Comparison of ENCODE assay signal across 13 cellular contexts in genomic region chr4:1058198-1058996, GRCh38. TPM values are rescaled to one million over a fixed set of nuclear protein-coding genes. Genes with fewer than 3 reads are reported as not detected.
DNase-seq lines count a peak whose midpoint lies in the region; ATAC-seq, FAIRE-seq and TF ChIP-seq lines count a peak whose summit lies in the region.
"Had no signal": no experiment of that assay in that cellular context is flagged by ENCODE, and none has a peak within 500 bp of the region (broad histone marks: within the 10 kb centered on the region; RNA-seq: fewer than 3 reads in every experiment).

No MANE protein-coding gene starts in this region.

- no peaks in the 10 kb centered on the region for H3K9me3 ChIP-seq in right atrium auricular region
- peaks cover 3% of the 10 kb centered on the region; the same call in 1 of the 2 replicates for H3K9me3 ChIP-seq in K562 (replicated peaks; ENCODE audit: control insufficient read depth, insufficient read depth, low read depth, low read length)
- no peaks in the 10 kb centered on the region for H3K9me3 ChIP-seq in left lung
- H3K9me3 ChIP-seq in thymus (ENCODE audit: control insufficient read depth): no peaks in the 10 kb centered on the region
- H3K9me3 ChIP-seq: MG63 had no signal

- intact Hi-C loops in Right ventricle myocardium inferior (cut with DNase I): no loop called here
- intact Hi-C loops in K562 (cut with micrococcal nuclease): no loop called here
- intact Hi-C loops in left lung (cut with DNase I): no loop called here
- intact Hi-C loops in activated CD4-positive, alpha-beta memory T cell treated with anti-CD3 and anti-CD28 coated beads for 36 hours (cut with micrococcal nuclease): no loop called here

- TF ChIP-seq CTCF in right atrium auricular region (IDR thresholded peaks at IDR 0.05) (no peak), K562 (IDR thresholded peaks at IDR 0.05 in 2 of 3, conservative IDR thresholded peaks at IDR 0.05 in 1 of 3; ENCODE audit: insufficient read depth in 2 of 3, low read depth in 1 of 3, low read length in 3 of 3) (no peak), left lung (IDR thresholded peaks at IDR 0.05) (no peak)

- peaks cover 20% of the 10 kb centered on the region for H3K4me1 Mint-ChIP-seq in activated CD4-positive, alpha-beta memory T cell treated with anti-CD3 and anti-CD28 coated beads for 36 hours (ENCODE audit: low read depth)

- H3K4me3 ChIP-seq in right atrium auricular region: no peak overlapping the region
- no peak overlapping the region for H3K4me3 ChIP-seq in K562
- no peak overlapping the region for H3K4me3 ChIP-seq in left lung
- no peak overlapping the region for H3K4me3 ChIP-seq in thymus (ENCODE audit: low read length)
- H3K4me3 ChIP-seq: MG63 had no signal

- H3K79me2 ChIP-seq in K562 (ENCODE audit: control insufficient read depth, insufficient read depth, low read length): no peaks in the 10 kb centered on the region

- no peak for FAIRE-seq in K562 (lab: Jason Lieb, UNC)
- FAIRE-seq: RCC 7860 had no signal

- peak; percentile 56 for DNase-seq in Right ventricle myocardium inferior (ENCODE audit: missing footprints)
- DNase-seq in right atrium auricular region (ENCODE audit: low spot score): no peak
- DNase-seq in K562 (ENCODE audit: extremely low read depth in 1 of 4, low spot score in 3 of 4): no peak
- DNase-seq in left lung: peak in 1 of 2 donors; percentile 65
- no peak for DNase-seq in activated CD4-positive, alpha-beta memory T cell treated with anti-CD3 and anti-CD28 coated beads for 36 hours
- DNase-seq: activated CD4-positive, alpha-beta T cell treated with anti-CD3 and anti-CD28 coated beads for 1 hour; MG63; NCI-H2029; NCI-H526 treated with DMSO at 0.1 percent for 48 hours had no signal

- H3K4me2 ChIP-seq in K562 (ENCODE audit: insufficient read depth, low read length): no peak overlapping the region

- H3K4me3 Mint-ChIP-seq in activated CD4-positive, alpha-beta memory T cell treated with anti-CD3 and anti-CD28 coated beads for 36 hours: no peak overlapping the region

- no peaks in the 10 kb centered on the region for H4K20me1 ChIP-seq in K562 (replicated peaks; ENCODE audit: control insufficient read depth, insufficient read depth, low read length)

- H3K27me3 Mint-ChIP-seq in activated CD4-positive, alpha-beta memory T cell treated with anti-CD3 and anti-CD28 coated beads for 36 hours: peaks cover 15% of the 10 kb centered on the region

- peaks cover 0 to 8% of the 10 kb centered on the region in 2 donors for H3K4me1 ChIP-seq in right atrium auricular region
- H3K4me1 ChIP-seq in K562 (replicated peaks in 1 of 2; ENCODE audit: control insufficient read depth in 2 of 2, insufficient read depth in 2 of 2, low read length in 2 of 2): peaks cover 3 to 27% of the 10 kb centered on the region in 2 experiments; a peak in 2 of 5 replicates
- peaks cover 0 to 8% of the 10 kb centered on the region in 2 donors for H3K4me1 ChIP-seq in left lung
- peaks cover 4% of the 10 kb centered on the region for H3K4me1 ChIP-seq in thymus (ENCODE audit: control insufficient read depth, insufficient read depth, low read length)

- H3K9me3 Mint-ChIP-seq in activated CD4-positive, alpha-beta memory T cell treated with anti-CD3 and anti-CD28 coated beads for 36 hours: no peaks in the 10 kb centered on the region

- no peak for TF ChIP-seq RAD21 in K562 (CRISPR knock-in tag; conservative IDR thresholded peaks at IDR 0.05 in 1 of 2, IDR thresholded peaks at IDR 0.05 in 1 of 2)

- H3K36me3 Mint-ChIP-seq in activated CD4-positive, alpha-beta memory T cell treated with anti-CD3 and anti-CD28 coated beads for 36 hours: no peaks in the 10 kb centered on the region

- no peaks in the 10 kb centered on the region for H3K9me1 ChIP-seq in K562 (ENCODE audit: control insufficient read depth, insufficient read depth, low read length)

- in situ Hi-C loops in K562 (cut with MboI): no loop called here

- ATAC-seq in Right ventricle myocardium inferior (peak; percentile 57), K562 (no peak), left lung (peak; percentile 33), GM21737 (IDR thresholded peaks at IDR 0.05; ENCODE audit: unreplicated experiment) (no peak), GM21528 (IDR thresholded peaks at IDR 0.05; ENCODE audit: low FRiP score, unreplicated experiment) (no peak)

- no peak for TF ChIP-seq POLR2A in K562 (conservative IDR thresholded peaks at IDR 0.05)

- WGBS in K562 (ENCODE audit: insufficient coverage, low coverage, missing lambda C conversion rate): 12% methylated on average over 35 of the region's 35 CpGs
- 89% methylated on average over 35 of the region's 35 CpGs for WGBS in thymus

- no peak overlapping the region for H3K27ac Mint-ChIP-seq in activated CD4-positive, alpha-beta memory T cell treated with anti-CD3 and anti-CD28 coated beads for 36 hours

- CTCF ChIA-PET in K562 (lab: Yijun Ruan, JAX; ENCODE audit: low intra/inter-chr PET ratio): no interaction called here
- CTCF ChIA-PET in activated CD4-positive, alpha-beta memory T cell treated with anti-CD3 and anti-CD28 coated beads for 36 hours (lab: Charles Lee): interaction anchor here (1.4 kb wide), 1 partner anchor 316 kb away, joined by 4 read pairs; no protein-coding TSS in a partner anchor

- H2AFZ ChIP-seq in K562 (ENCODE audit: low read depth, low read length): no peak overlapping the region

- H3K27ac ChIP-seq in right atrium auricular region: no peak overlapping the region
- no peak overlapping the region for H3K27ac ChIP-seq in K562 (ENCODE audit: extremely low read depth, low read depth, low read length)
- no peak overlapping the region for H3K27ac ChIP-seq in left lung
- peak overlapping the region; percentile 8 for H3K27ac ChIP-seq in thymus (ENCODE audit: low read depth)

- no peak for TF ChIP-seq EP300 in K562 (IDR thresholded peaks at IDR 0.05; ENCODE audit: low read length)

- no peaks in the 10 kb centered on the region for H3K36me3 ChIP-seq in right atrium auricular region
- no peaks in the 10 kb centered on the region for H3K36me3 ChIP-seq in K562 (ENCODE audit: control insufficient read depth, insufficient read depth, low read length)
- no peaks in the 10 kb centered on the region for H3K36me3 ChIP-seq in left lung
- no peaks in the 10 kb centered on the region for H3K36me3 ChIP-seq in thymus (ENCODE audit: control insufficient read depth, insufficient read depth)
- H3K36me3 ChIP-seq: MG63 had no signal

- H3K9ac ChIP-seq in K562 (ENCODE audit: insufficient read depth in 1 of 2, low read depth in 2 of 2, low read length in 2 of 2): no peak overlapping the region

- no TSS peak for BruUV-seq in K562 (replicated peaks; lab: Mats Ljungman, UMichigan)

- H3K27me3 ChIP-seq in right atrium auricular region: no peaks in the 10 kb centered on the region
- peaks cover 55 to 78% of the 10 kb centered on the region in 2 experiments for H3K27me3 ChIP-seq in K562 (ENCODE audit: control insufficient read depth in 2 of 2, insufficient read depth in 2 of 2, low read length in 2 of 2)
- peaks cover 7 to 75% of the 10 kb centered on the region in 2 donors for H3K27me3 ChIP-seq in left lung
- peaks cover 3% of the 10 kb centered on the region for H3K27me3 ChIP-seq in thymus (ENCODE audit: control insufficient read depth, insufficient read depth)
- H3K27me3 ChIP-seq: MG63 had no signal

- POLR2A ChIA-PET in K562 (lab: Yijun Ruan, JAX): interaction anchor here (0.6 to 1.5 kb wide), 3 partner anchors 13 to 128 kb away, joined by 3 to 4 read pairs (median 4); no protein-coding TSS in a partner anchor
- POLR2A ChIA-PET in activated CD4-positive, alpha-beta memory T cell treated with anti-CD3 and anti-CD28 coated beads for 36 hours (lab: Charles Lee): no interaction called here

RNA-seq across cellular contexts. Expression of gene FGFRL1, which starts 47.0 kb away (rescaled TPM):
- 21.0 TPM for total RNA-seq in Right ventricle myocardium inferior
- total RNA-seq in right atrium auricular region: 10 to 100 TPM; 30.3 to 47.1 TPM
- 24.3 and 107 TPM in 2 replicates for total RNA-seq in K562 (2011; cell fraction: chromatin; rRNA removed; ENCODE audit: low replicate concordance)
- 71.6 and 76.2 TPM in 2 replicates for total RNA-seq in K562 (2011; cell fraction: nucleolus; rRNA removed)
- 78.9 and 124 TPM in 2 replicates for total RNA-seq in K562 (2011; cell fraction: nucleoplasm; rRNA removed)
- total RNA-seq in K562 (2014; rRNA removed): 21.6 and 30.7 TPM in 2 replicates
- total RNA-seq in K562 (2014; rRNA removed; fragmentation: Illumina TruSeq; extraction: Trizol): 5.3 and 7.1 TPM in 2 replicates
- 10.4 and 11.4 TPM in 2 replicates for total RNA-seq in K562 (2015; rRNA removed; fragmentation: Illumina TruSeq; extraction: Trizol)
- 45.6 and 49.9 TPM in 2 replicates for total RNA-seq in K562 (2021)
- polyA plus RNA-seq in K562 (2011; rRNA removed): 14.6 and 18.3 TPM in 2 replicates
- 39.0 and 72.2 TPM in 2 replicates for polyA plus RNA-seq in K562 (2011; cell fraction: cytosol; rRNA removed)
- polyA plus RNA-seq in K562 (2011; cell fraction: nucleus; rRNA removed): 55.9 and 72.5 TPM in 2 replicates
- 28.5 and 35.1 TPM in 2 replicates for polyA plus RNA-seq in K562 (2012)
- polyA plus RNA-seq in K562 (2014; fragmentation: Illumina TruSeq; extraction: Trizol): 17.1 and 25.2 TPM in 2 replicates
- under 1 TPM; 0.34 to 0.53 TPM for polyA plus RNA-seq in K562 (2014; fragmentation: Nextera tagmentation; extraction: Ambion mirVana)
- polyA plus RNA-seq in K562 (2014; rRNA removed): 15.1 and 15.6 TPM in 2 replicates
- 73.8 and 144 TPM in 2 replicates for polyA minus RNA-seq in K562 (2011; rRNA and poly(A)+ RNA removed)
- 42.8 and 52.2 TPM in 2 replicates for polyA minus RNA-seq in K562 (2011; cell fraction: cytosol; rRNA and poly(A)+ RNA removed)
- 20.8 and 21.0 TPM in 2 replicates for polyA minus RNA-seq in K562 (2011; cell fraction: nucleus; rRNA and poly(A)+ RNA removed)
- total RNA-seq in left lung: 10 to 100 TPM; 23.5 to 31.2 TPM
- 6.2 TPM for polyA plus RNA-seq in thymus
- total RNA-seq in activated CD4-positive, alpha-beta memory T cell treated with anti-CD3 and anti-CD28 coated beads for 36 hours: 10 to 100 TPM; 12.2 to 15.1 TPM

RNA-seq across cellular contexts. Expression of gene RNF212, which starts 55.0 kb away (rescaled TPM):
- total RNA-seq in Right ventricle myocardium inferior (1.7 TPM), right atrium auricular region (1 to 10 TPM; 1.9 TPM), K562 (2014; rRNA removed) (not detected in 2 replicates), K562 (2014; rRNA removed; fragmentation: Illumina TruSeq; extraction: Trizol) (not detected in 2 replicates), K562 (2015; rRNA removed; fragmentation: Illumina TruSeq; extraction: Trizol) (not detected in 2 replicates), K562 (2021) (not detected in 2 replicates), left lung (1 to 10 TPM; 7.2 to 9.8 TPM)
- total RNA-seq in K562 (2011; cell fraction: chromatin; rRNA removed; ENCODE audit: low replicate concordance): not detected in 2 replicates
- not detected in 2 replicates for total RNA-seq in K562 (2011; cell fraction: nucleolus; rRNA removed)
- not detected in 2 replicates for total RNA-seq in K562 (2011; cell fraction: nucleoplasm; rRNA removed)
- polyA plus RNA-seq in K562 (2011; rRNA removed) (not detected in 2 replicates), K562 (2014; fragmentation: Illumina TruSeq; extraction: Trizol) (not detected in 2 replicates), K562 (2014; fragmentation: Nextera tagmentation; extraction: Ambion mirVana) (not detected), K562 (2014; rRNA removed) (0.04 TPM in 1 of 2 replicates, not detected in the other), thymus (11.2 TPM)
- not detected in 2 replicates for polyA plus RNA-seq in K562 (2011; cell fraction: cytosol; rRNA removed)
- not detected in 2 replicates for polyA plus RNA-seq in K562 (2011; cell fraction: nucleus; rRNA removed)
- polyA plus RNA-seq in K562 (2012): not detected in 2 replicates
- not detected in 2 replicates for polyA minus RNA-seq in K562 (2011; rRNA and poly(A)+ RNA removed)
- polyA minus RNA-seq in K562 (2011; cell fraction: cytosol; rRNA and poly(A)+ RNA removed): not detected in 2 replicates
- not detected in 2 replicates for polyA minus RNA-seq in K562 (2011; cell fraction: nucleus; rRNA and poly(A)+ RNA removed)
- total RNA-seq in activated CD4-positive, alpha-beta memory T cell treated with anti-CD3 and anti-CD28 coated beads for 36 hours: 1 to 10 TPM in 1 of 2 experiments, under 1 TPM in 1; 0.87 to 1.4 TPM

Comparison
In these comparisons a context has a peak if more than half of its experiments do, and no peak if none do; other contexts are left out.
1. ATAC-seq: peak in Right ventricle myocardium inferior (single experiment) and left lung (single experiment); none in K562 (single experiment), GM21737 (single experiment) and GM21528 (single experiment).